Comparison of ENCODE assay signal across 8 cellular contexts in genomic region chr15:64355559-64356442, GRCh38. TPM values are rescaled to one million over a fixed set of nuclear protein-coding genes. Genes with fewer than 3 reads are reported as not detected.
DNase-seq lines count a peak whose midpoint lies in the region; ATAC-seq lines count a peak whose summit lies in the region.

CSNK1G1 (minus strand) TSS chr15:64356173; CDS start chr15:64300499, 55,674 bp downstream.

- peak; percentile 98 for ATAC-seq in GM19035 (IDR thresholded peaks at IDR 0.05; ENCODE audit: unreplicated experiment)
- ATAC-seq in HG03378 (IDR thresholded peaks at IDR 0.05; ENCODE audit: unreplicated experiment), result peak; percentile 87

- DNase-seq in AG08395 (ENCODE audit: low spot score) (peak; percentile 94), NCI-H460 (ENCODE audit: extremely low read depth, low read depth) (peak; percentile 93), cerebellar nuclear complex (lab: John Stamatoyannopoulos, UW) (peak; percentile 72 to 88), islet precursor cell (peak; percentile 99)
- peak; percentile 88 for DNase-seq in activated CD4-positive, CD25-positive, alpha-beta regulatory T cell treated with anti-CD3 and anti-CD28 coated beads, Interleukin-2, amount 50 U/mL, for 72 hours
- DNase-seq in stimulated activated CD4-positive, alpha-beta T cell treated with anti-CD3 and anti-CD28 coated beads, Interleukin-12 subunit alpha, Interleukin-12 subunit beta, amount 100 ng/mL, for 48 hours (ENCODE audit: low read depth in 2 of 3, low spot score in 1 of 3), result peak; percentile 84 to 89 (median 86)

RNA-seq across cellular contexts. Expression of gene CSNK1G1, which starts in this region (rescaled TPM):
- 17.5 and 20.7 TPM in 2 replicates for total RNA-seq in NCI-H460 (2014; rRNA removed; shearing (Covaris generic))
- polyA plus RNA-seq in NCI-H460 (2014; cell fraction: nucleus; rRNA removed), result 7.8 and 9.4 TPM in 2 replicates

Comparison
In these comparisons a context has a peak if more than half of its experiments do, and no peak if none do; other contexts are left out.
1. Peak in every context shown above with its lines: DNase-seq and ATAC-seq.